In the genomic region with DNA sequence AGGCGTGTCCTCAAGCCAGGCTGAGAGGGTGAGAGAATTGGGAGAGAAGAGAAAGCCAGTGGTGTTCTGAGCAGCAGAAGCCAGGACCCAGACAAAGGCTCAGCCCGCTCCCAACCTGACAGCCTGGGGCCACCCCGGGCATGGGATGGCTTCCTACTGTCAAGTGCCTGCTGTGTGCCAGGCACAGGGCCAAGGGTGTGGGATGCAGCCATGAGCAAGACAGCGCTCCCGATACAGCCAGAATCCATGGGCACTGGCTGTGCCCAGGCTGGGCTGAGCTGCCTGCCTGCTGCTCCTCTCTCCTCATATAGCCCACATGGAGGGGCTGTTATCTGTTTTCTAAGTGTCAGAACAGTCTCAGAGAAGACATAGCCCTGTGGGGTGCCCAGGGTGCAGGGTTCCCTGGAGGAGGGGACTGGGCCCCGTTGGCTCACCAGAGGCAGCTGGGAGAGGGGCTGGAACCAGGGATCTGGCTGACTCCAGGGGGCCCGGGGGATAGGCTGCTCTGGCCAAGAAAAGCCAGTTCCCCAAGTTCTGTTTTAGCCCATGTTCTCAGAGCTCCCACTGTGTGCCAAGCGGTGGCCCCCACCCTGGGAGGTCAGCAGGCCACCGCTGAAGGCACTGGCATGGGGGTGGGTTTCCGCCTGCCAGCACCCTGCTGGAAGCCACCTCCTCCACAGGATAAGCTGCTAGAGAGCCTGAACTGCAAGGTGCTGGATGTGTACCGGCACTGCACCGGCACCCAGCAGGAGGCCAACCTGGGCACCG, we compare ENCODE assay signal across 1 cellular context.
A peak's percentile ranks its signal among the peaks of the same experiment; 100 is the strongest.
TF ChIP-seq lines count a peak whose summit lies in the region.

No MANE protein-coding gene starts in this region.

TF ChIP-seq in HEK293, 187 proteins besides CTCF, POLR2A, EP300 and RAD21 (continued from another document):
- TF ChIP-seq ZIC2 (tag by site-specific recombination; IDR thresholded peaks at IDR 0.05): peak; percentile 88
